ENCODE assay signal across 10 cellular contexts in the genomic region with DNA sequence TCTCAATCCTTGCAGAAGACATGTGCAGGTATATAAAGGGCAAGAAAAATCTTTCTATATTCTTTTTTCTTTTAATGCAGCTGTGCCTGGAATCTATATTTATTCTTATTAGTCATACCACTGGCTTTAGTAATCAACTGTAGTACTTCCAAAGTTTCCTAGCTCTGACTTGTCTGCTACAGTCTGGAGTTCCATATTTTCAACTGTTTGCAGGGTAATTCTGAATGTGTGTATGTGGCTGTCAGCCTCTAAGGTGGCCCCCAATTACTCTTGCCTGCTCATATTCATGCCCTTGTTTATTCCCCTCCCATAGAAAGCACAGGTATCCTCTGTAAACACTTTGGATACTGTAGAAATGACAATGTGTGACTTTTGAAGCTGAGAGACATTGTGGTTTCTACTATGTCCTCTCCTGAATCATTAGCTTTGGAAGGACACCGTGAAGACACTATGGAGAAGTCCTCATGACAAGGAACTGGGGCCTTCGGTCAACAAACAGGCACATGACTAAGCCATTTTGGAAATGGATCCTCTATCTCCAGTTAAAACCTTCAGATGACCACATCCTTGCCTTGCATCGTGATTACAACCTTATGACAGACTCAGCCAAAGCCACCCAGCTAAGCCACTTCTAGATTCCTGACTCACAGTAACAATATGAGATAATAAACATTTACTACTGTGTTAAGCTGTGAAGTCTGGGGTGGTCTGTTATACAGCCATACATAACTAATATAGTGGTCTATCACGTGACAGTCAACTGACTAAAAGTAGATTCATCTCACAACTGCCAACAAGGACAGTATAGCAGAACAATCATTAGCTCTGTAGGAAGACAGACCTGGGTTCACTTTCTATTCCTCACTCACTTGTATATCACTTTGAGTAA. TPM values are rescaled to one million over a fixed set of nuclear protein-coding genes. Genes with fewer than 3 reads are reported as not detected.
DNase-seq lines count a peak whose midpoint lies in the region; ATAC-seq, FAIRE-seq and TF ChIP-seq lines count a peak whose summit lies in the region.
"Had no signal": no experiment of that assay in that cellular context is flagged by ENCODE, and none has a peak within 500 bp of the region (broad histone marks: within the 10 kb centered on the region; RNA-seq: fewer than 3 reads in every experiment).

No MANE protein-coding gene starts in this region.

- H3K27ac Mint-ChIP-seq in natural killer cell, result peak overlapping the region; percentile 7 to 21

- no peak overlapping the region for H4K91ac ChIP-seq in trophoblast cell (ENCODE audit: low read depth, low read length)

- no peak overlapping the region for H3K4ac ChIP-seq in trophoblast cell (ENCODE audit: low read depth, low read length)

- H3K9me3 Mint-ChIP-seq in natural killer cell, result no peaks in the 10 kb centered on the region

- H2BK120ac ChIP-seq in trophoblast cell (ENCODE audit: insufficient read depth, low read length, poor library complexity), result no peak overlapping the region

- no peak overlapping the region for H3K4me2 ChIP-seq in trophoblast cell (ENCODE audit: low read length)

- no peak overlapping the region for H2BK12ac ChIP-seq in trophoblast cell (ENCODE audit: low read length)

- no peaks in the 10 kb centered on the region for H3K27me3 Mint-ChIP-seq in natural killer cell (ENCODE audit: low read depth in 2 of 2)

- no peak overlapping the region for H3K23ac ChIP-seq in trophoblast cell (ENCODE audit: low read length)

- no peak for FAIRE-seq in urothelium cell line (lab: Jason Lieb, UNC)

- no peak overlapping the region for H2BK5ac ChIP-seq in trophoblast cell (ENCODE audit: low read depth, low read length, poor library complexity)

- H3K18ac ChIP-seq in trophoblast cell (ENCODE audit: low read length), result no peak overlapping the region

- H3K4me3 ChIP-seq in trophoblast cell (ENCODE audit: low read depth, low read length), result no peak overlapping the region
- H3K4me3 ChIP-seq: thoracic aorta had no signal

- CTCF ChIA-PET in RWPE1 (lab: Yijun Ruan, JAX), result interaction anchor here (0.6 to 1.3 kb wide), 2 partner anchors 43 to 112 kb away, joined by 3 read pairs; no protein-coding TSS in a partner anchor

- ATAC-seq in GM18520 (IDR thresholded peaks at IDR 0.05; ENCODE audit: unreplicated experiment) (peak; percentile 51), HG02588 (IDR thresholded peaks at IDR 0.05; ENCODE audit: unreplicated experiment) (peak; percentile 65), natural killer cell (peak in 1 of 3 donors; percentile 80), HG02970 (IDR thresholded peaks at IDR 0.05; ENCODE audit: low FRiP score, unreplicated experiment) (no peak)

- intact Hi-C loops in natural killer cell (cut with micrococcal nuclease), result no loop called here

- no peak overlapping the region for H3K4me3 Mint-ChIP-seq in natural killer cell

- no peaks in the 10 kb centered on the region for H3K9me3 ChIP-seq in trophoblast cell (ENCODE audit: insufficient read depth, low read depth, low read length)
- H3K9me3 ChIP-seq: thoracic aorta had no signal

- no peak overlapping the region for H4K12ac ChIP-seq in trophoblast cell (ENCODE audit: low read depth, low read length)

- H3K14ac ChIP-seq in trophoblast cell (ENCODE audit: low read length), result no peak overlapping the region

- DNase-seq in T1000 (lab: John Stamatoyannopoulos, UW) (peak; percentile 26), natural killer cell (no peak), urothelium cell line (ENCODE audit: low spot score) (no peak), trophoblast cell (no peak), RWPE1 (ENCODE audit: low spot score) (no peak)
- DNase-seq: NCI-H1105 treated with DMSO at 0.1 percent for 48 hours had no signal

- WGBS in trophoblast cell (ENCODE audit: extremely low coverage, insufficient coverage, insufficient read length), result no CpG with 5 or more reads among the region's 4 CpGs

- H2AFZ ChIP-seq in trophoblast cell (ENCODE audit: insufficient read depth, low read length, poor library complexity), result no peak overlapping the region

- peaks cover 4 to 9% of the 10 kb centered on the region in 2 donors for H3K4me1 Mint-ChIP-seq in natural killer cell

- H4K8ac ChIP-seq in trophoblast cell (ENCODE audit: low read depth, low read length), result no peak overlapping the region

- H3K79me1 ChIP-seq in trophoblast cell (ENCODE audit: low read length), result no peaks in the 10 kb centered on the region

- peaks cover 10 to 17% of the 10 kb centered on the region in 2 experiments for H3K36me3 ChIP-seq in trophoblast cell (ENCODE audit: control insufficient read depth in 1 of 2, insufficient read depth in 2 of 2, low read length in 2 of 2)

- peaks cover 20% of the 10 kb centered on the region for H3K36me3 Mint-ChIP-seq in natural killer cell

- H3K27ac ChIP-seq in trophoblast cell (ENCODE audit: low read depth, low read length) (no peak overlapping the region), RWPE1 (no peak overlapping the region)
- H3K27ac ChIP-seq: thoracic aorta had no signal

- TF ChIP-seq CTCF in natural killer cell (IDR thresholded peaks at IDR 0.05), result no peak
- no peak for TF ChIP-seq CTCF in RWPE1 (conservative IDR thresholded peaks at IDR 0.05; ENCODE audit: low read depth)

- POLR2A ChIA-PET in RWPE1 (lab: Yijun Ruan, JAX; ENCODE audit: low non-redundant PET), result no interaction called here

- H3K4me1 ChIP-seq in trophoblast cell (ENCODE audit: control insufficient read depth in 1 of 2, insufficient read depth in 2 of 2, low read length in 2 of 2), result no peaks in the 10 kb centered on the region

- H3K9ac ChIP-seq in trophoblast cell (ENCODE audit: low read length), result no peak overlapping the region

- H3K27me3 ChIP-seq in trophoblast cell (ENCODE audit: insufficient read depth, low read length), result no peaks in the 10 kb centered on the region

- H3K79me2 ChIP-seq in trophoblast cell (ENCODE audit: control insufficient read depth, insufficient read depth, low read length, poor library complexity), result no peaks in the 10 kb centered on the region

- no peak overlapping the region for H2AK5ac ChIP-seq in trophoblast cell (ENCODE audit: low read length)

RNA-seq across cellular contexts. Expression of a gene that starts 49.5 kb away (rescaled TPM):
- total RNA-seq in natural killer cell, result 10 to 100 TPM; 74.1 to 97.4 (median 86.9) TPM
- 15.6 TPM in 2 replicates for polyA plus RNA-seq in trophoblast cell (2013)
